2 cellular contexts compared by ENCODE assay signal in the genomic region with DNA sequence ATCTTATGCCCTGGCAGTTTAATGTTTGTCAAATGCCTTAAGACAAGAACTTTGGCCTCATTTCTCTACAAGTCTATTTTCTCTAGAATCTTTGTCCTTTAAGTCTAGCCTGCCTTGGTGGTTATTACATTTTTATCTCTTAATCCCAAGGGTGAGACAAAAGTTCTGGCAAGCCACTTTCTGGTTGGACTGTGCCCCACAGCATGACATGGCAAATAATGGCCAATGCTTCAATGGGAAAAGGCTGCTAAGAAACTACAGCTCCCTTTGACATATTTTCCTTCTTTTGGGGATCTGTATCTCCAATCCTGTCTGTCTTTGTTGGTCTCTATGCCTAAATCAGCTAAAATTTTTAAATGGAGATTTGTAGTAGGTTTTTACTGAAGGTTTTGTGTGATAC.
A peak's percentile ranks its signal among the peaks of the same experiment; 100 is the strongest.
TF ChIP-seq lines count a peak whose summit lies in the region.

No MANE protein-coding gene starts in this region.

TF ChIP-seq in IMR-90, 13 proteins besides CTCF, POLR2A, EP300 and RAD21:
- TF ChIP-seq MAFK (IDR thresholded peaks at IDR 0.05; ENCODE audit: low read depth, low read length) (no peak), NFE2L2 (IDR thresholded peaks at IDR 0.05; ENCODE audit: low read depth, low read length) (no peak), BHLHE40 (IDR thresholded peaks at IDR 0.05; ENCODE audit: low read depth, low read length) (no peak), SMC3 (IDR thresholded peaks at IDR 0.05; ENCODE audit: low read depth, low read length) (no peak), CEBPB (IDR thresholded peaks at IDR 0.05; ENCODE audit: low read depth, low read length) (no peak), MXI1 (IDR thresholded peaks at IDR 0.05; ENCODE audit: borderline replicate concordance, low read depth, low read length) (no peak), RFX5 (IDR thresholded peaks at IDR 0.05; ENCODE audit: low read depth, low read length) (no peak)
TF ChIP-seq in IMR-90: peak in this region for 0.

TF ChIP-seq in K562, 482 proteins besides CTCF, POLR2A, EP300 and RAD21:
- peak; percentile 60; the same call in 1 of the 2 replicates for TF ChIP-seq NFE2L1 (tag; IDR thresholded peaks at IDR 0.05; ENCODE audit: borderline replicate concordance, low read depth)
- TF ChIP-seq CREB1 (IDR thresholded peaks at IDR 0.05), result no peak
- no peak for TF ChIP-seq CREB1 (CRISPR knock-in tag; IDR thresholded peaks at IDR 0.05)
- TF ChIP-seq ZNF316 (IDR thresholded peaks at IDR 0.05), result peak; percentile 59
- TF ChIP-seq SMARCE1 (IDR thresholded peaks at IDR 0.05), result no peak
- no peak for TF ChIP-seq CBX3 (IDR thresholded peaks at IDR 0.05; ENCODE audit: borderline replicate concordance in 1 of 2, low read length in 2 of 2)
- no peak for TF ChIP-seq ZNF695 (CRISPR knock-in tag; IDR thresholded peaks at IDR 0.05)
- TF ChIP-seq MAFG (tag; conservative IDR thresholded peaks at IDR 0.05), result peak; percentile 84
- peak; percentile 77 for TF ChIP-seq MAFF (IDR thresholded peaks at IDR 0.05; ENCODE audit: low read length)
- no peak for TF ChIP-seq SREBF2 (CRISPR knock-in tag; IDR thresholded peaks at IDR 0.05)
- TF ChIP-seq C11orf30 (IDR thresholded peaks at IDR 0.05; ENCODE audit: low read depth), result peak; percentile 70
- TF ChIP-seq FOS (IDR thresholded peaks at IDR 0.05; ENCODE audit: extremely low read depth, insufficient read length), result no peak
- TF ChIP-seq GTF2A2 (tag; IDR thresholded peaks at IDR 0.05), result no peak
- TF ChIP-seq, protein P1, sequence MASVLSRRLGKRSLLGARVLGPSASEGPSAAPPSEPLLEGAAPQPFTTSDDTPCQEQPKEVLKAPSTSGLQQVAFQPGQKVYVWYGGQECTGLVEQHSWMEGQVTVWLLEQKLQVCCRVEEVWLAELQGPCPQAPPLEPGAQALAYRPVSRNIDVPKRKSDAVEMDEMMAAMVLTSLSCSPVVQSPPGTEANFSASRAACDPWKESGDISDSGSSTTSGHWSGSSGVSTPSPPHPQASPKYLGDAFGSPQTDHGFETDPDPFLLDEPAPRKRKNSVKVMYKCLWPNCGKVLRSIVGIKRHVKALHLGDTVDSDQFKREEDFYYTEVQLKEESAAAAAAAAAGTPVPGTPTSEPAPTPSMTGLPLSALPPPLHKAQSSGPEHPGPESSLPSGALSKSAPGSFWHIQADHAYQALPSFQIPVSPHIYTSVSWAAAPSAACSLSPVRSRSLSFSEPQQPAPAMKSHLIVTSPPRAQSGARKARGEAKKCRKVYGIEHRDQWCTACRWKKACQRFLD (CRISPR knock-in tag; IDR thresholded peaks at IDR 0.05), result no peak
- TF ChIP-seq NFE2 (IDR thresholded peaks at IDR 0.05; ENCODE audit: low read depth), result peak; percentile 88
- peak; percentile 62; the same call in 1 of the 2 replicates for TF ChIP-seq MAFK (IDR thresholded peaks at IDR 0.05; ENCODE audit: low read length)
- TF ChIP-seq POLR2G (IDR thresholded peaks at IDR 0.05; ENCODE audit: low read depth, low read length), result no peak
TF ChIP-seq in K562: peak in this region for 7.
